Comparison of ENCODE assay signal across 1 cellular context in the genomic region with DNA sequence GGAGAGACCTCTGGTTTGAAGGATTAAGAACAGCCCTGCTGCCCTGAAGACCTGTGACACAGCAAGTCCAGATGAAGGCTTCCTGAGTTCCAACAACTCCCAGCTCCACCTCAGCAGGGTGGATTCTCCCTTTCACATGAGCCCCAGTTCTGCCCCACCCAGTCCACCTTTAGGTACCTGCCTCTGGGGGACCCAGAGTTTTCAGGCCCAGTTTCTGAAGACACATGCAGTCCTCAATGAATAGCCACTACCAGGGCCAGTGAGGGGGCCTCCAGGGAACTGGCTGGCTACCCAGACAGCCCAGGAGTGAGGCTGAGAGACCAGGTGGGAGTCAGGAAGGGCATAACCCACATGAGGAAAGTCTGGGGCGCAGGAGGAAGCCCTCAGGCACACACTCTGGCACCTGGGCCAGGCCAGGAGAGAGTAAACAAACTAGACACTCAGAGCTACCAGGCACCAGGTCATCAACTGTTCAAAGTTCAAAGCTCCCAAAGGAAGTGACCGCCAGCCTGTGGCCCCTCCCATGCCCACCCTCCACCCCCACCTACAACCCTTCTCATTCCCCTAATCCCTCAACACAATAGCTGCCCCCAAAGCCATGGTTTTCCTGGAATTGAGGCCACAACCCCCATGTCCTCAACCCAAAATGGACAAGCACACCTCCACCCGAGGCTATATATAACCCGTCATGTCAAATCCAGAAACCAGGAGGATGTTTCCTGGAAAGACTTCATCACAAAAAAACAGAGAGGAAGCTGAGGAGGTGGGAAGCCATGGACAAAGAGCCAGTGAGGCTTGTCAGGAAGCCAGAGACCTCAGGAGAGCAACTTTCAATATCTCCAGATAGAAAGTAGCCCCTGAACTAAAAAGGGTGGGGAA.
A peak's percentile ranks its signal among the peaks of the same experiment; 100 is the strongest.
TF ChIP-seq lines count a peak whose summit lies in the region.

No MANE protein-coding gene starts in this region.

TF ChIP-seq in HepG2, 621 proteins besides CTCF, POLR2A, EP300 and RAD21 (continued from another document and continues in another):
- TF ChIP-seq, protein P1, sequence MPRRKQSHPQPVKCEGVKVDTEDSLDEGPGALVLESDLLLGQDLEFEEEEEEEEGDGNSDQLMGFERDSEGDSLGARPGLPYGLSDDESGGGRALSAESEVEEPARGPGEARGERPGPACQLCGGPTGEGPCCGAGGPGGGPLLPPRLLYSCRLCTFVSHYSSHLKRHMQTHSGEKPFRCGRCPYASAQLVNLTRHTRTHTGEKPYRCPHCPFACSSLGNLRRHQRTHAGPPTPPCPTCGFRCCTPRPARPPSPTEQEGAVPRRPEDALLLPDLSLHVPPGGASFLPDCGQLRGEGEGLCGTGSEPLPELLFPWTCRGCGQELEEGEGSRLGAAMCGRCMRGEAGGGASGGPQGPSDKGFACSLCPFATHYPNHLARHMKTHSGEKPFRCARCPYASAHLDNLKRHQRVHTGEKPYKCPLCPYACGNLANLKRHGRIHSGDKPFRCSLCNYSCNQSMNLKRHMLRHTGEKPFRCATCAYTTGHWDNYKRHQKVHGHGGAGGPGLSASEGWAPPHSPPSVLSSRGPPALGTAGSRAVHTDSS (CRISPR knock-in tag; conservative IDR thresholded peaks at IDR 0.05) = no peak
- TF ChIP-seq, protein P2, sequence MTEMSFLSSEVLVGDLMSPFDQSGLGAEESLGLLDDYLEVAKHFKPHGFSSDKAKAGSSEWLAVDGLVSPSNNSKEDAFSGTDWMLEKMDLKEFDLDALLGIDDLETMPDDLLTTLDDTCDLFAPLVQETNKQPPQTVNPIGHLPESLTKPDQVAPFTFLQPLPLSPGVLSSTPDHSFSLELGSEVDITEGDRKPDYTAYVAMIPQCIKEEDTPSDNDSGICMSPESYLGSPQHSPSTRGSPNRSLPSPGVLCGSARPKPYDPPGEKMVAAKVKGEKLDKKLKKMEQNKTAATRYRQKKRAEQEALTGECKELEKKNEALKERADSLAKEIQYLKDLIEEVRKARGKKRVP (CRISPR knock-in tag; IDR thresholded peaks at IDR 0.05) = no peak
- no peak; the same call in 1 of the 2 replicates for TF ChIP-seq NR2F2 (IDR thresholded peaks at IDR 0.05; ENCODE audit: borderline replicate concordance, low read depth)
- TF ChIP-seq EED (CRISPR knock-in tag; IDR thresholded peaks at IDR 0.05) = no peak
- TF ChIP-seq KLF9 (CRISPR knock-in tag; IDR thresholded peaks at IDR 0.05; ENCODE audit: low read depth) = no peak
- TF ChIP-seq, protein P3, sequence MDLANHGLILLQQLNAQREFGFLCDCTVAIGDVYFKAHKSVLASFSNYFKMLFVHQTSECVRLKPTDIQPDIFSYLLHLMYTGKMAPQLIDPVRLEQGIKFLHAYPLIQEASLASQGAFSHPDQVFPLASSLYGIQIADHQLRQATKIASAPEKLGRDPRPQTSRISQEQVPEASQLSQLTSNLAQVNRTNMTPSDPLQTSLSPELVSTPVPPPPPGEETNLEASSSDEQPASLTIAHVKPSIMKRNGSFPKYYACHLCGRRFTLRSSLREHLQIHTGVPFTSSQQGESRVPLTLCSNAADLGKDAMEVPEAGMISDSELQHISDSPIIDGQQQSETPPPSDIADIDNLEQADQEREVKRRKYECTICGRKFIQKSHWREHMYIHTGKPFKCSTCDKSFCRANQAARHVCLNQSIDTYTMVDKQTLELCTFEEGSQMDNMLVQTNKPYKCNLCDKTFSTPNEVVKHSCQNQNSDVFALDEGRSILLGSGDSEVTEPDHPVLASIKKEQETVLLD (CRISPR knock-in tag; IDR thresholded peaks at IDR 0.05; ENCODE audit: low read depth) = no peak
- TF ChIP-seq CREM (IDR thresholded peaks at IDR 0.05) = peak; percentile 36; the same call in 1 of the 2 replicates
- no peak for TF ChIP-seq CREM (CRISPR knock-in tag; IDR thresholded peaks at IDR 0.05)
- TF ChIP-seq, protein P4, sequence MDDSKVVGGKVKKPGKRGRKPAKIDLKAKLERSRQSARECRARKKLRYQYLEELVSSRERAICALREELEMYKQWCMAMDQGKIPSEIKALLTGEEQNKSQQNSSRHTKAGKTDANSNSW (CRISPR knock-in tag; IDR thresholded peaks at IDR 0.05; ENCODE audit: borderline replicate concordance) = no peak
- no peak for TF ChIP-seq NFYB (CRISPR knock-in tag; IDR thresholded peaks at IDR 0.05)
- peak; percentile 82 for TF ChIP-seq ZFX (CRISPR knock-in tag; IDR thresholded peaks at IDR 0.05; ENCODE audit: low read depth)
- no peak for TF ChIP-seq ZNF605 (CRISPR knock-in tag; IDR thresholded peaks at IDR 0.05)
- TF ChIP-seq MAFK (conservative IDR thresholded peaks at IDR 0.05 in 1 of 2, IDR thresholded peaks at IDR 0.05 in 1 of 2; ENCODE audit: low read length in 2 of 2) = no peak
- TF ChIP-seq, protein P5, sequence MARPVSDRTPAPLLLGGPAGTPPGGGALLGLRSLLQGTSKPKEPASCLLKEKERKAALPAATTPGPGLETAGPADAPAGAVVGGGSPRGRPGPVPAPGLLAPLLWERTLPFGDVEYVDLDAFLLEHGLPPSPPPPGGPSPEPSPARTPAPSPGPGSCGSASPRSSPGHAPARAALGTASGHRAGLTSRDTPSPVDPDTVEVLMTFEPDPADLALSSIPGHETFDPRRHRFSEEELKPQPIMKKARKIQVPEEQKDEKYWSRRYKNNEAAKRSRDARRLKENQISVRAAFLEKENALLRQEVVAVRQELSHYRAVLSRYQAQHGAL (CRISPR knock-in tag; IDR thresholded peaks at IDR 0.05; ENCODE audit: not compliant biosample characterization) = no peak
- peak; percentile 62; the same call in 1 of the 2 replicates for TF ChIP-seq ZNF792 (CRISPR knock-in tag; IDR thresholded peaks at IDR 0.05)
- TF ChIP-seq CC2D1A (CRISPR knock-in tag; IDR thresholded peaks at IDR 0.05) = no peak
- no peak for TF ChIP-seq MYNN (CRISPR knock-in tag; IDR thresholded peaks at IDR 0.05; ENCODE audit: low read depth)
- TF ChIP-seq ETV6 (CRISPR knock-in tag; conservative IDR thresholded peaks at IDR 0.05) = no peak
- peak; percentile 3 for TF ChIP-seq AGO2 (optimal IDR thresholded peaks at IDR 0.05; ENCODE audit: low read depth, low read length)
- no peak; the same call in 1 of the 2 replicates for TF ChIP-seq YEATS2 (CRISPR knock-in tag; IDR thresholded peaks at IDR 0.05; ENCODE audit: borderline replicate concordance)
- TF ChIP-seq, protein P6, sequence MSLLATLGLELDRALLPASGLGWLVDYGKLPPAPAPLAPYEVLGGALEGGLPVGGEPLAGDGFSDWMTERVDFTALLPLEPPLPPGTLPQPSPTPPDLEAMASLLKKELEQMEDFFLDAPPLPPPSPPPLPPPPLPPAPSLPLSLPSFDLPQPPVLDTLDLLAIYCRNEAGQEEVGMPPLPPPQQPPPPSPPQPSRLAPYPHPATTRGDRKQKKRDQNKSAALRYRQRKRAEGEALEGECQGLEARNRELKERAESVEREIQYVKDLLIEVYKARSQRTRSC (CRISPR knock-in tag; IDR thresholded peaks at IDR 0.05; ENCODE audit: low read depth) = peak; percentile 46; the same call in 1 of the 2 replicates
- TF ChIP-seq, protein P7, sequence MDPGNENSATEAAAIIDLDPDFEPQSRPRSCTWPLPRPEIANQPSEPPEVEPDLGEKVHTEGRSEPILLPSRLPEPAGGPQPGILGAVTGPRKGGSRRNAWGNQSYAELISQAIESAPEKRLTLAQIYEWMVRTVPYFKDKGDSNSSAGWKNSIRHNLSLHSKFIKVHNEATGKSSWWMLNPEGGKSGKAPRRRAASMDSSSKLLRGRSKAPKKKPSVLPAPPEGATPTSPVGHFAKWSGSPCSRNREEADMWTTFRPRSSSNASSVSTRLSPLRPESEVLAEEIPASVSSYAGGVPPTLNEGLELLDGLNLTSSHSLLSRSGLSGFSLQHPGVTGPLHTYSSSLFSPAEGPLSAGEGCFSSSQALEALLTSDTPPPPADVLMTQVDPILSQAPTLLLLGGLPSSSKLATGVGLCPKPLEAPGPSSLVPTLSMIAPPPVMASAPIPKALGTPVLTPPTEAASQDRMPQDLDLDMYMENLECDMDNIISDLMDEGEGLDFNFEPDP (CRISPR knock-in tag; conservative IDR thresholded peaks at IDR 0.05) = no peak
- no peak for TF ChIP-seq KAT2B (IDR thresholded peaks at IDR 0.05; ENCODE audit: borderline replicate concordance, low read depth, low read length)
- TF ChIP-seq ZNF20 (CRISPR knock-in tag; IDR thresholded peaks at IDR 0.05) = no peak
- TF ChIP-seq ERF (CRISPR knock-in tag; IDR thresholded peaks at IDR 0.05) = peak; percentile 68; the same call in 1 of the 2 replicates
- TF ChIP-seq, protein P8, sequence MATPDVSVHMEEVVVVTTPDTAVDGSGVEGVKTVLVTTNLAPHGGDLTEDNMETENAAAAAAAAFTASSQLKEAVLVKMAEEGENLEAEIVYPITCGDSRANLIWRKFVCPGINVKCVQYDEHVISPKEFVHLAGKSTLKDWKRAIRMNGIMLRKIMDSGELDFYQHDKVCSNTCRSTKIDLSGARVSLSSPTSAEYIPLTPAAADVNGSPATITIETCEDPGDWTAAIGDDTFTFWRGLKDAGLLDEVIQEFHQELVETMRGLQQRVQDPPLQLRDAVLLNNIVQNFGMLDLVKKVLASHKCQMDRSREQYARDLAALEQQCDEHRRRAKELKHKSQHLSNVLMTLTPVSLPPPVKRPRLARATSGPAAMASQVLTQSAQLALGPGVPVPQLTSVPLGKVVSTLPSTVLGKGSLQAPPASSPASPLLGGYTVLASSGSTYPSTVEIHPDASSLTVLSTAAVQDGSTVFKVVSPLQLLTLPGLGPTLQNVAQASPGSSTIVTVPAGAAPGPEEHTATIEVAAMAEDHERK (CRISPR knock-in tag; IDR thresholded peaks at IDR 0.05; ENCODE audit: low read depth) = no peak
- no peak for TF ChIP-seq ZSCAN12 (CRISPR knock-in tag; IDR thresholded peaks at IDR 0.05)
- no peak for TF ChIP-seq ZNF101 (CRISPR knock-in tag; IDR thresholded peaks at IDR 0.05; ENCODE audit: borderline replicate concordance, low read depth)
- peak; percentile 71; the same call in 1 of the 2 replicates for TF ChIP-seq RXRB (CRISPR knock-in tag; IDR thresholded peaks at IDR 0.05; ENCODE audit: borderline replicate concordance)
- TF ChIP-seq, protein P9, sequence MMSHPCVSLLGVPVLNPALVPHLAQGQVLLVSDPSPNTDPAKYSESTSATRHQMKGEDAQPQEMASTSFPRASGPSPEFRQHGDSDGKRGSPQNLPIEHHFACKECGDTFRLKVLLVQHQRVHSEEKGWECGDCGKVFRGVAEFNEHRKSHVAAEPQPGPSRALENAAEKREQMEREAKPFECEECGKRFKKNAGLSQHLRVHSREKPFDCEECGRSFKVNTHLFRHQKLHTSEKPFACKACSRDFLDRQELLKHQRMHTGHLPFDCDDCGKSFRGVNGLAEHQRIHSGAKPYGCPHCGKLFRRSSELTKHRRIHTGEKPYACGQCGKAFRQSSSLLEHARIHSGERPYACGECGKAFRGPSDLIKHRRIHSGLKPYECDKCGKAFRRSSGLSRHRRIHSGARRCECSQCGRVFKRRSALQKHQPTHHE (CRISPR knock-in tag; IDR thresholded peaks at IDR 0.05; ENCODE audit: borderline replicate concordance) = no peak
- 0 out of 2 replicates have a peak, but pooled peaks have one; percentile 41 for TF ChIP-seq ZSCAN31 (CRISPR knock-in tag; IDR thresholded peaks at IDR 0.05; ENCODE audit: low read depth)
- TF ChIP-seq ZNF138 (CRISPR knock-in tag; IDR thresholded peaks at IDR 0.05; ENCODE audit: low read depth) = no peak
- TF ChIP-seq, protein P10, sequence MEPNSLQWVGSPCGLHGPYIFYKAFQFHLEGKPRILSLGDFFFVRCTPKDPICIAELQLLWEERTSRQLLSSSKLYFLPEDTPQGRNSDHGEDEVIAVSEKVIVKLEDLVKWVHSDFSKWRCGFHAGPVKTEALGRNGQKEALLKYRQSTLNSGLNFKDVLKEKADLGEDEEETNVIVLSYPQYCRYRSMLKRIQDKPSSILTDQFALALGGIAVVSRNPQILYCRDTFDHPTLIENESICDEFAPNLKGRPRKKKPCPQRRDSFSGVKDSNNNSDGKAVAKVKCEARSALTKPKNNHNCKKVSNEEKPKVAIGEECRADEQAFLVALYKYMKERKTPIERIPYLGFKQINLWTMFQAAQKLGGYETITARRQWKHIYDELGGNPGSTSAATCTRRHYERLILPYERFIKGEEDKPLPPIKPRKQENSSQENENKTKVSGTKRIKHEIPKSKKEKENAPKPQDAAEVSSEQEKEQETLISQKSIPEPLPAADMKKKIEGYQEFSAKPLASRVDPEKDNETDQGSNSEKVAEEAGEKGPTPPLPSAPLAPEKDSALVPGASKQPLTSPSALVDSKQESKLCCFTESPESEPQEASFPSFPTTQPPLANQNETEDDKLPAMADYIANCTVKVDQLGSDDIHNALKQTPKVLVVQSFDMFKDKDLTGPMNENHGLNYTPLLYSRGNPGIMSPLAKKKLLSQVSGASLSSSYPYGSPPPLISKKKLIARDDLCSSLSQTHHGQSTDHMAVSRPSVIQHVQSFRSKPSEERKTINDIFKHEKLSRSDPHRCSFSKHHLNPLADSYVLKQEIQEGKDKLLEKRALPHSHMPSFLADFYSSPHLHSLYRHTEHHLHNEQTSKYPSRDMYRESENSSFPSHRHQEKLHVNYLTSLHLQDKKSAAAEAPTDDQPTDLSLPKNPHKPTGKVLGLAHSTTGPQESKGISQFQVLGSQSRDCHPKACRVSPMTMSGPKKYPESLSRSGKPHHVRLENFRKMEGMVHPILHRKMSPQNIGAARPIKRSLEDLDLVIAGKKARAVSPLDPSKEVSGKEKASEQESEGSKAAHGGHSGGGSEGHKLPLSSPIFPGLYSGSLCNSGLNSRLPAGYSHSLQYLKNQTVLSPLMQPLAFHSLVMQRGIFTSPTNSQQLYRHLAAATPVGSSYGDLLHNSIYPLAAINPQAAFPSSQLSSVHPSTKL (CRISPR knock-in tag; IDR thresholded peaks at IDR 0.05) = peak; percentile 64; the same call in 1 of the 2 replicates
- TF ChIP-seq ZSCAN22 (CRISPR knock-in tag; IDR thresholded peaks at IDR 0.05) = no peak
- peak; percentile 68; the same call in 1 of the 2 replicates for TF ChIP-seq DMAP1 (CRISPR knock-in tag; IDR thresholded peaks at IDR 0.05)
- TF ChIP-seq ZNF883 (CRISPR knock-in tag; IDR thresholded peaks at IDR 0.05; ENCODE audit: not compliant biosample characterization) = no peak
- TF ChIP-seq HMG20B (CRISPR knock-in tag; conservative IDR thresholded peaks at IDR 0.05) = peak; percentile 55
- TF ChIP-seq CBX1 (IDR thresholded peaks at IDR 0.05; ENCODE audit: low read depth) = no peak
- TF ChIP-seq, protein P11, sequence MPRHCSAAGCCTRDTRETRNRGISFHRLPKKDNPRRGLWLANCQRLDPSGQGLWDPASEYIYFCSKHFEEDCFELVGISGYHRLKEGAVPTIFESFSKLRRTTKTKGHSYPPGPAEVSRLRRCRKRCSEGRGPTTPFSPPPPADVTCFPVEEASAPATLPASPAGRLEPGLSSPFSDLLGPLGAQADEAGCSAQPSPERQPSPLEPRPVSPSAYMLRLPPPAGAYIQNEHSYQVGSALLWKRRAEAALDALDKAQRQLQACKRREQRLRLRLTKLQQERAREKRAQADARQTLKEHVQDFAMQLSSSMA (CRISPR knock-in tag; IDR thresholded peaks at IDR 0.05) = no peak
- TF ChIP-seq ZNF816 (CRISPR knock-in tag; IDR thresholded peaks at IDR 0.05; ENCODE audit: borderline replicate concordance) = peak; percentile 43; the same call in 1 of the 2 replicates
- no peak for TF ChIP-seq FOXM1 (CRISPR knock-in tag; IDR thresholded peaks at IDR 0.05)
- no peak for TF ChIP-seq CENPT (CRISPR knock-in tag; IDR thresholded peaks at IDR 0.05; ENCODE audit: low read depth)
- TF ChIP-seq, protein P12, sequence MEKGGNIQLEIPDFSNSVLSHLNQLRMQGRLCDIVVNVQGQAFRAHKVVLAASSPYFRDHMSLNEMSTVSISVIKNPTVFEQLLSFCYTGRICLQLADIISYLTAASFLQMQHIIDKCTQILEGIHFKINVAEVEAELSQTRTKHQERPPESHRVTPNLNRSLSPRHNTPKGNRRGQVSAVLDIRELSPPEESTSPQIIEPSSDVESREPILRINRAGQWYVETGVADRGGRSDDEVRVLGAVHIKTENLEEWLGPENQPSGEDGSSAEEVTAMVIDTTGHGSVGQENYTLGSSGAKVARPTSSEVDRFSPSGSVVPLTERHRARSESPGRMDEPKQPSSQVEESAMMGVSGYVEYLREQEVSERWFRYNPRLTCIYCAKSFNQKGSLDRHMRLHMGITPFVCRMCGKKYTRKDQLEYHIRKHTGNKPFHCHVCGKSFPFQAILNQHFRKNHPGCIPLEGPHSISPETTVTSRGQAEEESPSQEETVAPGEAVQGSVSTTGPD (CRISPR knock-in tag; IDR thresholded peaks at IDR 0.05) = no peak
- no peak for TF ChIP-seq RFX5 (IDR thresholded peaks at IDR 0.05; ENCODE audit: low read depth, low read length)
- TF ChIP-seq HOXA7 (CRISPR knock-in tag; IDR thresholded peaks at IDR 0.05) = no peak
